ENCODE assay signal across 1 cellular context in genomic region chr11:11268706-11269105, GRCh38.
TF ChIP-seq lines count a peak whose summit lies in the region.

No MANE protein-coding gene starts in this region.

TF ChIP-seq in IMR-90, 13 proteins besides CTCF, POLR2A, EP300 and RAD21 (continued from another document):
- TF ChIP-seq RCOR1 (IDR thresholded peaks at IDR 0.05; ENCODE audit: insufficient replicate concordance, low read length): no peak
- TF ChIP-seq NFE2L2 (IDR thresholded peaks at IDR 0.05; ENCODE audit: low read depth, low read length): no peak
- no peak for TF ChIP-seq ELK1 (IDR thresholded peaks at IDR 0.05; ENCODE audit: borderline replicate concordance, low read depth, low read length)
